ENCODE assay signal across 1 cellular context in the genomic region with DNA sequence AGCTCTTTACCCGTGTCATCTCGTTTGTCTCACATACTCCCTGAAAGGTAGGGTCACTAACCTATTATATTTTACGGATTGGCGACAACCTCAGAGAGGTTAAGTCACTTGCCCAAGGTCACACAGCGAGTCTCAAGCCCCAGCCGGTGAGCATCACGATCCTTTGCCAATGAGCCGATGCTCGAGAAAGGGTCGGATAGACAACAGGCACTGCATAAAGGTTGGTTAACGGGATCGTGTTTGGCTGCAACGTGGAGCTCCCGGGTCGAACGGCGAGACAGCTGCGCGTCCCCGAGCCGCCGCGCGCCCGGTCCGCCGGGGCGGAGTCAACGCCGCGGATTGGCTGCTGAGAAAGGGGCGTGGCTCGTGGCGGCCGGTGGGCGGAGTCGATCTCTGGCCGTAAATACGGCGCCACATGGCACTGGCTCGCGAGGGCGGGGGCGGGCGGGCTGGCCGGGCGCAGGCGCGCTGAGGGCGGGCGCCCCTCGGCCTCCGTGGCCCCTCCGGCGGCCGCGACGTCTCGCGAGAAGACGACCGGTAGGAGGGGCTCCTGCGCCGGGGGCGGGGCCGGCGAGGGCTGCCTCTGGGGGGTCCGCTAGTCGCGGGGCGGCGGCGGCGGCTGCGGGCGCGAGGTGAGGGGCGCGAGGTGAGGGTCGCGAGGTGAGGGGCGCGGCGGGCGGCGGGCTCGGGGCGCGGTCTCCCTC.
TF ChIP-seq lines count a peak whose summit lies in the region.

TSS of gene CHST12 (plus strand) at position 598 of the 704 bp plus-strand sequence. CDS start 29,029 bp downstream, outside the sequence.

TF ChIP-seq in HepG2, 621 proteins besides CTCF, POLR2A, EP300 and RAD21 (continued from another document and continues in another):
- TF ChIP-seq ZNF605 (CRISPR knock-in tag; IDR thresholded peaks at IDR 0.05) (peak; percentile 50; the same call in 1 of the 2 replicates), NFIC (IDR thresholded peaks at IDR 0.05; ENCODE audit: low read length) (no peak), ZNF572 (CRISPR knock-in tag; IDR thresholded peaks at IDR 0.05) (no peak), DPF2 (CRISPR knock-in tag; IDR thresholded peaks at IDR 0.05; ENCODE audit: borderline replicate concordance, low read depth) (peak; percentile 15; the same call in 1 of the 2 replicates), ZNF766 (CRISPR knock-in tag; IDR thresholded peaks at IDR 0.05; ENCODE audit: borderline replicate concordance) (no peak), NKX3-1 (CRISPR knock-in tag; IDR thresholded peaks at IDR 0.05) (no peak), ZNF558 (CRISPR knock-in tag; IDR thresholded peaks at IDR 0.05; ENCODE audit: borderline replicate concordance) (no peak), KDM5A (IDR thresholded peaks at IDR 0.05; ENCODE audit: borderline replicate concordance, low read length) (no peak; the same call in 1 of the 2 replicates), IRF1 (CRISPR knock-in tag; IDR thresholded peaks at IDR 0.05; ENCODE audit: low read depth) (no peak), ZNF619 (CRISPR knock-in tag; IDR thresholded peaks at IDR 0.05) (0 out of 2 replicates have a peak, but pooled peaks have one; percentile 55), MLLT10 (CRISPR knock-in tag; IDR thresholded peaks at IDR 0.05) (no peak), SKIL (CRISPR knock-in tag; IDR thresholded peaks at IDR 0.05; ENCODE audit: borderline replicate concordance) (no peak), ZNF615 (CRISPR knock-in tag; IDR thresholded peaks at IDR 0.05; ENCODE audit: borderline replicate concordance) (no peak), ZNF136 (CRISPR knock-in tag; IDR thresholded peaks at IDR 0.05; ENCODE audit: low read depth) (peak; percentile 85; the same call in 1 of the 2 replicates), TEAD2 (CRISPR knock-in tag; IDR thresholded peaks at IDR 0.05) (no peak), POLR2G (IDR thresholded peaks at IDR 0.05; ENCODE audit: low read depth, low read length) (peak; percentile 81), NR2C2 (CRISPR knock-in tag; IDR thresholded peaks at IDR 0.05; ENCODE audit: borderline replicate concordance) (no peak), TAF1 (CRISPR knock-in tag; IDR thresholded peaks at IDR 0.05) (peak; percentile 83; the same call in 1 of the 2 replicates), SOX6 (IDR thresholded peaks at IDR 0.05) (no peak), SOX6 (CRISPR knock-in tag; IDR thresholded peaks at IDR 0.05) (peak; percentile 42; the same call in 1 of the 2 replicates), ZBTB7A (CRISPR knock-in tag; IDR thresholded peaks at IDR 0.05) (no peak), MXD4 (CRISPR knock-in tag; IDR thresholded peaks at IDR 0.05) (0 out of 2 replicates have a peak, but pooled peaks have one; percentile 36), GABPA (IDR thresholded peaks at IDR 0.05; ENCODE audit: low read depth, low read length) (no peak), GABPA (CRISPR knock-in tag; IDR thresholded peaks at IDR 0.05; ENCODE audit: low read depth) (no peak), KLF9 (CRISPR knock-in tag; IDR thresholded peaks at IDR 0.05; ENCODE audit: low read depth) (no peak), BRD4 (CRISPR knock-in tag; IDR thresholded peaks at IDR 0.05) (no peak), ZNF7 (CRISPR knock-in tag; IDR thresholded peaks at IDR 0.05) (no peak), MLX (CRISPR knock-in tag; IDR thresholded peaks at IDR 0.05) (no peak), CBFB (CRISPR knock-in tag; IDR thresholded peaks at IDR 0.05) (no peak)
- TF ChIP-seq, protein P1, sequence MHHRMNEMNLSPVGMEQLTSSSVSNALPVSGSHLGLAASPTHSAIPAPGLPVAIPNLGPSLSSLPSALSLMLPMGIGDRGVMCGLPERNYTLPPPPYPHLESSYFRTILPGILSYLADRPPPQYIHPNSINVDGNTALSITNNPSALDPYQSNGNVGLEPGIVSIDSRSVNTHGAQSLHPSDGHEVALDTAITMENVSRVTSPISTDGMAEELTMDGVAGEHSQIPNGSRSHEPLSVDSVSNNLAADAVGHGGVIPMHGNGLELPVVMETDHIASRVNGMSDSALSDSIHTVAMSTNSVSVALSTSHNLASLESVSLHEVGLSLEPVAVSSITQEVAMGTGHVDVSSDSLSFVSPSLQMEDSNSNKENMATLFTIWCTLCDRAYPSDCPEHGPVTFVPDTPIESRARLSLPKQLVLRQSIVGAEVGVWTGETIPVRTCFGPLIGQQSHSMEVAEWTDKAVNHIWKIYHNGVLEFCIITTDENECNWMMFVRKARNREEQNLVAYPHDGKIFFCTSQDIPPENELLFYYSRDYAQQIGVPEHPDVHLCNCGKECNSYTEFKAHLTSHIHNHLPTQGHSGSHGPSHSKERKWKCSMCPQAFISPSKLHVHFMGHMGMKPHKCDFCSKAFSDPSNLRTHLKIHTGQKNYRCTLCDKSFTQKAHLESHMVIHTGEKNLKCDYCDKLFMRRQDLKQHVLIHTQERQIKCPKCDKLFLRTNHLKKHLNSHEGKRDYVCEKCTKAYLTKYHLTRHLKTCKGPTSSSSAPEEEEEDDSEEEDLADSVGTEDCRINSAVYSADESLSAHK (CRISPR knock-in tag; IDR thresholded peaks at IDR 0.05; ENCODE audit: borderline replicate concordance): no peak
- TF ChIP-seq, protein P2, sequence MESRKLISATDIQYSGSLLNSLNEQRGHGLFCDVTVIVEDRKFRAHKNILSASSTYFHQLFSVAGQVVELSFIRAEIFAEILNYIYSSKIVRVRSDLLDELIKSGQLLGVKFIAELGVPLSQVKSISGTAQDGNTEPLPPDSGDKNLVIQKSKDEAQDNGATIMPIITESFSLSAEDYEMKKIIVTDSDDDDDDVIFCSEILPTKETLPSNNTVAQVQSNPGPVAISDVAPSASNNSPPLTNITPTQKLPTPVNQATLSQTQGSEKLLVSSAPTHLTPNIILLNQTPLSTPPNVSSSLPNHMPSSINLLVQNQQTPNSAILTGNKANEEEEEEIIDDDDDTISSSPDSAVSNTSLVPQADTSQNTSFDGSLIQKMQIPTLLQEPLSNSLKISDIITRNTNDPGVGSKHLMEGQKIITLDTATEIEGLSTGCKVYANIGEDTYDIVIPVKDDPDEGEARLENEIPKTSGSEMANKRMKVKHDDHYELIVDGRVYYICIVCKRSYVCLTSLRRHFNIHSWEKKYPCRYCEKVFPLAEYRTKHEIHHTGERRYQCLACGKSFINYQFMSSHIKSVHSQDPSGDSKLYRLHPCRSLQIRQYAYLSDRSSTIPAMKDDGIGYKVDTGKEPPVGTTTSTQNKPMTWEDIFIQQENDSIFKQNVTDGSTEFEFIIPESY (CRISPR knock-in tag; IDR thresholded peaks at IDR 0.05): peak; percentile 62
- TF ChIP-seq, protein P3, sequence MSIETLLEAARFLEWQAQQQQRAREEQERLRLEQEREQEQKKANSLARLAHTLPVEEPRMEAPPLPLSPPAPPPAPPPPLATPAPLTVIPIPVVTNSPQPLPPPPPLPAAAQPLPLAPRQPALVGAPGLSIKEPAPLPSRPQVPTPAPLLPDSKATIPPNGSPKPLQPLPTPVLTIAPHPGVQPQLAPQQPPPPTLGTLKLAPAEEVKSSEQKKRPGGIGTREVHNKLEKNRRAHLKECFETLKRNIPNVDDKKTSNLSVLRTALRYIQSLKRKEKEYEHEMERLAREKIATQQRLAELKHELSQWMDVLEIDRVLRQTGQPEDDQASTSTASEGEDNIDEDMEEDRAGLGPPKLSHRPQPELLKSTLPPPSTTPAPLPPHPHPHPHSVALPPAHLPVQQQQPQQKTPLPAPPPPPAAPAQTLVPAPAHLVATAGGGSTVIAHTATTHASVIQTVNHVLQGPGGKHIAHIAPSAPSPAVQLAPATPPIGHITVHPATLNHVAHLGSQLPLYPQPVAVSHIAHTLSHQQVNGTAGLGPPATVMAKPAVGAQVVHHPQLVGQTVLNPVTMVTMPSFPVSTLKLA (IDR thresholded peaks at IDR 0.05): peak; percentile 93
- TF ChIP-seq, protein P4, sequence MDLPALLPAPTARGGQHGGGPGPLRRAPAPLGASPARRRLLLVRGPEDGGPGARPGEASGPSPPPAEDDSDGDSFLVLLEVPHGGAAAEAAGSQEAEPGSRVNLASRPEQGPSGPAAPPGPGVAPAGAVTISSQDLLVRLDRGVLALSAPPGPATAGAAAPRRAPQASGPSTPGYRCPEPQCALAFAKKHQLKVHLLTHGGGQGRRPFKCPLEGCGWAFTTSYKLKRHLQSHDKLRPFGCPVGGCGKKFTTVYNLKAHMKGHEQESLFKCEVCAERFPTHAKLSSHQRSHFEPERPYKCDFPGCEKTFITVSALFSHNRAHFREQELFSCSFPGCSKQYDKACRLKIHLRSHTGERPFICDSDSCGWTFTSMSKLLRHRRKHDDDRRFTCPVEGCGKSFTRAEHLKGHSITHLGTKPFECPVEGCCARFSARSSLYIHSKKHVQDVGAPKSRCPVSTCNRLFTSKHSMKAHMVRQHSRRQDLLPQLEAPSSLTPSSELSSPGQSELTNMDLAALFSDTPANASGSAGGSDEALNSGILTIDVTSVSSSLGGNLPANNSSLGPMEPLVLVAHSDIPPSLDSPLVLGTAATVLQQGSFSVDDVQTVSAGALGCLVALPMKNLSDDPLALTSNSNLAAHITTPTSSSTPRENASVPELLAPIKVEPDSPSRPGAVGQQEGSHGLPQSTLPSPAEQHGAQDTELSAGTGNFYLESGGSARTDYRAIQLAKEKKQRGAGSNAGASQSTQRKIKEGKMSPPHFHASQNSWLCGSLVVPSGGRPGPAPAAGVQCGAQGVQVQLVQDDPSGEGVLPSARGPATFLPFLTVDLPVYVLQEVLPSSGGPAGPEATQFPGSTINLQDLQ (CRISPR knock-in tag; IDR thresholded peaks at IDR 0.05): 0 out of 2 replicates have a peak, but pooled peaks have one; percentile 62
- TF ChIP-seq, protein P5, sequence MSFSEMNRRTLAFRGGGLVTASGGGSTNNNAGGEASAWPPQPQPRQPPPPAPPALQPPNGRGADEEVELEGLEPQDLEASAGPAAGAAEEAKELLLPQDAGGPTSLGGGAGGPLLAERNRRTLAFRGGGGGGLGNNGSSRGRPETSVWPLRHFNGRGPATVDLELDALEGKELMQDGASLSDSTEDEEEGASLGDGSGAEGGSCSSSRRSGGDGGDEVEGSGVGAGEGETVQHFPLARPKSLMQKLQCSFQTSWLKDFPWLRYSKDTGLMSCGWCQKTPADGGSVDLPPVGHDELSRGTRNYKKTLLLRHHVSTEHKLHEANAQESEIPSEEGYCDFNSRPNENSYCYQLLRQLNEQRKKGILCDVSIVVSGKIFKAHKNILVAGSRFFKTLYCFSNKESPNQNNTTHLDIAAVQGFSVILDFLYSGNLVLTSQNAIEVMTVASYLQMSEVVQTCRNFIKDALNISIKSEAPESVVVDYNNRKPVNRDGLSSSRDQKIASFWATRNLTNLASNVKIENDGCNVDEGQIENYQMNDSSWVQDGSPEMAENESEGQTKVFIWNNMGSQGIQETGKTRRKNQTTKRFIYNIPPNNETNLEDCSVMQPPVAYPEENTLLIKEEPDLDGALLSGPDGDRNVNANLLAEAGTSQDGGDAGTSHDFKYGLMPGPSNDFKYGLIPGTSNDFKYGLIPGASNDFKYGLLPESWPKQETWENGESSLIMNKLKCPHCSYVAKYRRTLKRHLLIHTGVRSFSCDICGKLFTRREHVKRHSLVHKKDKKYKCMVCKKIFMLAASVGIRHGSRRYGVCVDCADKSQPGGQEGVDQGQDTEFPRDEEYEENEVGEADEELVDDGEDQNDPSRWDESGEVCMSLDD (CRISPR knock-in tag; IDR thresholded peaks at IDR 0.05; ENCODE audit: borderline replicate concordance): no peak
- TF ChIP-seq, protein P6, sequence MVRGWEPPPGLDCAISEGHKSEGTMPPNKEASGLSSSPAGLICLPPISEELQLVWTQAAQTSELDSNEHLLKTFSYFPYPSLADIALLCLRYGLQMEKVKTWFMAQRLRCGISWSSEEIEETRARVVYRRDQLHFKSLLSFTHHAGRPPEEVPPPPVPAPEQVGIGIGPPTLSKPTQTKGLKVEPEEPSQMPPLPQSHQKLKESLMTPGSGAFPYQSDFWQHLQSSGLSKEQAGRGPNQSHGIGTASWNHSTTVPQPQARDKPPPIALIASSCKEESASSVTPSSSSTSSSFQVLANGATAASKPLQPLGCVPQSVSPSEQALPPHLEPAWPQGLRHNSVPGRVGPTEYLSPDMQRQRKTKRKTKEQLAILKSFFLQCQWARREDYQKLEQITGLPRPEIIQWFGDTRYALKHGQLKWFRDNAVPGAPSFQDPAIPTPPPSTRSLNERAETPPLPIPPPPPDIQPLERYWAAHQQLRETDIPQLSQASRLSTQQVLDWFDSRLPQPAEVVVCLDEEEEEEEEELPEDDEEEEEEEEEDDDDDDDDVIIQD (CRISPR knock-in tag; IDR thresholded peaks at IDR 0.05; ENCODE audit: low read depth): no peak
- TF ChIP-seq, protein P7, sequence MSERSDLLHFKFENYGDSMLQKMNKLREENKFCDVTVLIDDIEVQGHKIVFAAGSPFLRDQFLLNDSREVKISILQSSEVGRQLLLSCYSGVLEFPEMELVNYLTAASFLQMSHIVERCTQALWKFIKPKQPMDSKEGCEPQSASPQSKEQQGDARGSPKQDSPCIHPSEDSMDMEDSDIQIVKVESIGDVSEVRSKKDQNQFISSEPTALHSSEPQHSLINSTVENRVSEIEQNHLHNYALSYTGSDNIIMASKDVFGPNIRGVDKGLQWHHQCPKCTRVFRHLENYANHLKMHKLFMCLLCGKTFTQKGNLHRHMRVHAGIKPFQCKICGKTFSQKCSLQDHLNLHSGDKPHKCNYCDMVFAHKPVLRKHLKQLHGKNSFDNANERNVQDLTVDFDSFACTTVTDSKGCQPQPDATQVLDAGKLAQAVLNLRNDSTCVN (CRISPR knock-in tag; IDR thresholded peaks at IDR 0.05; ENCODE audit: borderline replicate concordance): no peak
